ENCODE assay signal across 1 cellular context in the genomic region with DNA sequence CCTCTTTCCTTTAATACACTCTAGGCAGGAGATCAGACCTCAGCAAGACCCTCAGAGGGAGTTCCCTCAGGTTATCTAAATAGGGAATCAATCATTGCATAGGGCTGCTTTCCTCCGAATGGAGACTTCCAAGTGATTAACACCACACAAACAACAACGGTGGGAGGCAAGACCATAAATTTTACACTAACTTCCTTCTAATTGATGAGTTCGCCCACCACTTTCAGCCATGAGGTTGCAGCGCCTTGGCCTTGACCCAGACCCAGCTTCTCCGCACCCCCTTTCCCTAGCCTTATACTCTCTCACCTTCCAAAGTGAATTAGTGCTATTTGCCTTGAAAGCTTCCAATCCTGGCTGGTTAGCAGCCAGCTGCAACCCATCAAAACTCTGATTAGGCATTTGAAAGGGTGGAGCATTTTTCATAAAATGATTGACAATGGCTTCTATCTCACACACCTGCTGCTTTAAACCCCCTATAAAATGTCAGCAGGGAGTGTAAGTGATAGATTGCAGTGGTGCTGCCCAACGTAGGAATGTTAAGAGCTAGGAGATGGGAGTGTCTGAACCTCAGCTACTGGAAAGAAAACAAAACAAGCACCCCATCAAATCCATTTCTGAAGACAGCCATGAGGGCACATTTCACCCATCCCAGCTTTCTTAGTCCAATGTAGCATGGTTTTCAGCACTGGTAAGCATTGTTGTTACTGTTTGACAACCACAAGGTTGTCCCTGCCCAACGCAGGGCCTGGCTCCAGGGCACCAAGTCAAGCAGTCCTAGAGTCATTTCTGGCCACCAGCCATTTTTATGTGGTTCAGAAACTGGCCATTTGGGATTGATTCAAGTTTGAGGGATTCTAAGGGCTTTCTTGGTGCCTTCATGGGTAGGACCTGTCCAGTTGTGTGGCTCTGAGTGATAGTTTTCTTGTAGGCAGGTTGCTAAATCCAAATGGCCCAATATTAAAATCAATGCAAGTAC.
TF ChIP-seq lines count a peak whose summit lies in the region.

No MANE protein-coding gene starts in this region.

TF ChIP-seq in HEK293, 187 proteins besides CTCF, POLR2A, EP300 and RAD21 (continued from another document):
- TF ChIP-seq, protein P1, sequence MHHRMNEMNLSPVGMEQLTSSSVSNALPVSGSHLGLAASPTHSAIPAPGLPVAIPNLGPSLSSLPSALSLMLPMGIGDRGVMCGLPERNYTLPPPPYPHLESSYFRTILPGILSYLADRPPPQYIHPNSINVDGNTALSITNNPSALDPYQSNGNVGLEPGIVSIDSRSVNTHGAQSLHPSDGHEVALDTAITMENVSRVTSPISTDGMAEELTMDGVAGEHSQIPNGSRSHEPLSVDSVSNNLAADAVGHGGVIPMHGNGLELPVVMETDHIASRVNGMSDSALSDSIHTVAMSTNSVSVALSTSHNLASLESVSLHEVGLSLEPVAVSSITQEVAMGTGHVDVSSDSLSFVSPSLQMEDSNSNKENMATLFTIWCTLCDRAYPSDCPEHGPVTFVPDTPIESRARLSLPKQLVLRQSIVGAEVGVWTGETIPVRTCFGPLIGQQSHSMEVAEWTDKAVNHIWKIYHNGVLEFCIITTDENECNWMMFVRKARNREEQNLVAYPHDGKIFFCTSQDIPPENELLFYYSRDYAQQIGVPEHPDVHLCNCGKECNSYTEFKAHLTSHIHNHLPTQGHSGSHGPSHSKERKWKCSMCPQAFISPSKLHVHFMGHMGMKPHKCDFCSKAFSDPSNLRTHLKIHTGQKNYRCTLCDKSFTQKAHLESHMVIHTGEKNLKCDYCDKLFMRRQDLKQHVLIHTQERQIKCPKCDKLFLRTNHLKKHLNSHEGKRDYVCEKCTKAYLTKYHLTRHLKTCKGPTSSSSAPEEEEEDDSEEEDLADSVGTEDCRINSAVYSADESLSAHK (tag by site-specific recombination; IDR thresholded peaks at IDR 0.05), result no peak
- TF ChIP-seq MZF1 (tag by site-specific recombination; IDR thresholded peaks at IDR 0.05; ENCODE audit: borderline replicate concordance), result no peak
- TF ChIP-seq ZNF121 (tag by site-specific recombination; IDR thresholded peaks at IDR 0.05), result no peak
- peak; percentile 65 for TF ChIP-seq ZIC2 (tag by site-specific recombination; IDR thresholded peaks at IDR 0.05)
- no peak for TF ChIP-seq ZNF529 (tag by site-specific recombination; IDR thresholded peaks at IDR 0.05; ENCODE audit: insufficient replicate concordance)
- 0 out of 2 replicates have a peak, but pooled peaks have one; percentile 32 for TF ChIP-seq ZFHX2 (tag by site-specific recombination; conservative IDR thresholded peaks at IDR 0.05)
- no peak for TF ChIP-seq ZNF24 (tag by site-specific recombination; IDR thresholded peaks at IDR 0.05)
- TF ChIP-seq KLF1 (tag by site-specific recombination; IDR thresholded peaks at IDR 0.05), result peak; percentile 98
- TF ChIP-seq ZNF558 (tag by site-specific recombination; IDR thresholded peaks at IDR 0.05), result no peak
- peak; percentile 54; the same call in 1 of the 2 replicates for TF ChIP-seq KLF7 (tag by site-specific recombination; IDR thresholded peaks at IDR 0.05; ENCODE audit: borderline replicate concordance)
- TF ChIP-seq KLF16 (tag by site-specific recombination; IDR thresholded peaks at IDR 0.05), result no peak
- TF ChIP-seq, protein P2, sequence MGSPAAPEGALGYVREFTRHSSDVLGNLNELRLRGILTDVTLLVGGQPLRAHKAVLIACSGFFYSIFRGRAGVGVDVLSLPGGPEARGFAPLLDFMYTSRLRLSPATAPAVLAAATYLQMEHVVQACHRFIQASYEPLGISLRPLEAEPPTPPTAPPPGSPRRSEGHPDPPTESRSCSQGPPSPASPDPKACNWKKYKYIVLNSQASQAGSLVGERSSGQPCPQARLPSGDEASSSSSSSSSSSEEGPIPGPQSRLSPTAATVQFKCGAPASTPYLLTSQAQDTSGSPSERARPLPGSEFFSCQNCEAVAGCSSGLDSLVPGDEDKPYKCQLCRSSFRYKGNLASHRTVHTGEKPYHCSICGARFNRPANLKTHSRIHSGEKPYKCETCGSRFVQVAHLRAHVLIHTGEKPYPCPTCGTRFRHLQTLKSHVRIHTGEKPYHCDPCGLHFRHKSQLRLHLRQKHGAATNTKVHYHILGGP (tag by site-specific recombination; IDR thresholded peaks at IDR 0.05), result no peak
- TF ChIP-seq, protein P3, sequence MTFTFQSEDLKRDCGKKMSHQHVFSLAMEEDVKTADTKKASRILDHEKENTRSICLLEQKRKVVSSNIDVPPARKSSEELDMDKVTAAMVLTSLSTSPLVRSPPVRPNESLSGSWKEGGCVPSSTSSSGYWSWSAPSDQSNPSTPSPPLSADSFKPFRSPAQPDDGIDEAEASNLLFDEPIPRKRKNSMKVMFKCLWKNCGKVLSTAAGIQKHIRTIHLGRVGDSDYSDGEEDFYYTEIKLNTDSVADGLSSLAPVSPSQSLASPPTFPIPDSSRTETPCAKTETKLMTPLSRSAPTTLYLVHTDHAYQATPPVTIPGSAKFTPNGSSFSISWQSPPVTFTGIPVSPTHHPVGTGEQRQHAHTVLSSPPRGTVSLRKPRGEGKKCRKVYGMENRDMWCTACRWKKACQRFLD (tag by site-specific recombination; IDR thresholded peaks at IDR 0.05), result no peak
- TF ChIP-seq ZNF274 (IDR thresholded peaks at IDR 0.05; ENCODE audit: low read length), result no peak
- TF ChIP-seq ZNF274 (tag by site-specific recombination; IDR thresholded peaks at IDR 0.05; ENCODE audit: borderline replicate concordance), result no peak
- TF ChIP-seq ZNF624 (tag by site-specific recombination; IDR thresholded peaks at IDR 0.05), result no peak
- no peak for TF ChIP-seq ZNF830 (tag by site-specific recombination; IDR thresholded peaks at IDR 0.05; ENCODE audit: low read depth)
- TF ChIP-seq ZNF16 (tag by site-specific recombination; IDR thresholded peaks at IDR 0.05; ENCODE audit: low read depth), result no peak
- TF ChIP-seq, protein P4, sequence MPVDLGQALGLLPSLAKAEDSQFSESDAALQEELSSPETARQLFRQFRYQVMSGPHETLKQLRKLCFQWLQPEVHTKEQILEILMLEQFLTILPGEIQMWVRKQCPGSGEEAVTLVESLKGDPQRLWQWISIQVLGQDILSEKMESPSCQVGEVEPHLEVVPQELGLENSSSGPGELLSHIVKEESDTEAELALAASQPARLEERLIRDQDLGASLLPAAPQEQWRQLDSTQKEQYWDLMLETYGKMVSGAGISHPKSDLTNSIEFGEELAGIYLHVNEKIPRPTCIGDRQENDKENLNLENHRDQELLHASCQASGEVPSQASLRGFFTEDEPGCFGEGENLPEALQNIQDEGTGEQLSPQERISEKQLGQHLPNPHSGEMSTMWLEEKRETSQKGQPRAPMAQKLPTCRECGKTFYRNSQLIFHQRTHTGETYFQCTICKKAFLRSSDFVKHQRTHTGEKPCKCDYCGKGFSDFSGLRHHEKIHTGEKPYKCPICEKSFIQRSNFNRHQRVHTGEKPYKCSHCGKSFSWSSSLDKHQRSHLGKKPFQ (tag by site-specific recombination; IDR thresholded peaks at IDR 0.05), result no peak
- no peak for TF ChIP-seq REPIN1 (tag by site-specific recombination; IDR thresholded peaks at IDR 0.05; ENCODE audit: low read depth)
- no peak for TF ChIP-seq ZNF404 (tag by site-specific recombination; IDR thresholded peaks at IDR 0.05)
- TF ChIP-seq, protein P5, sequence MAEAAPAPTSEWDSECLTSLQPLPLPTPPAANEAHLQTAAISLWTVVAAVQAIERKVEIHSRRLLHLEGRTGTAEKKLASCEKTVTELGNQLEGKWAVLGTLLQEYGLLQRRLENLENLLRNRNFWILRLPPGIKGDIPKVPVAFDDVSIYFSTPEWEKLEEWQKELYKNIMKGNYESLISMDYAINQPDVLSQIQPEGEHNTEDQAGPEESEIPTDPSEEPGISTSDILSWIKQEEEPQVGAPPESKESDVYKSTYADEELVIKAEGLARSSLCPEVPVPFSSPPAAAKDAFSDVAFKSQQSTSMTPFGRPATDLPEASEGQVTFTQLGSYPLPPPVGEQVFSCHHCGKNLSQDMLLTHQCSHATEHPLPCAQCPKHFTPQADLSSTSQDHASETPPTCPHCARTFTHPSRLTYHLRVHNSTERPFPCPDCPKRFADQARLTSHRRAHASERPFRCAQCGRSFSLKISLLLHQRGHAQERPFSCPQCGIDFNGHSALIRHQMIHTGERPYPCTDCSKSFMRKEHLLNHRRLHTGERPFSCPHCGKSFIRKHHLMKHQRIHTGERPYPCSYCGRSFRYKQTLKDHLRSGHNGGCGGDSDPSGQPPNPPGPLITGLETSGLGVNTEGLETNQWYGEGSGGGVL (tag by site-specific recombination; IDR thresholded peaks at IDR 0.05), result no peak
- peak; percentile 28; the same call in 1 of the 2 replicates for TF ChIP-seq SP7 (tag by site-specific recombination; IDR thresholded peaks at IDR 0.05)
- TF ChIP-seq MEIS1 (CRISPR knock-in tag; IDR thresholded peaks at IDR 0.05; ENCODE audit: borderline replicate concordance), result no peak
- TF ChIP-seq ZNF561 (tag by site-specific recombination; IDR thresholded peaks at IDR 0.05; ENCODE audit: borderline replicate concordance), result 0 out of 2 replicates have a peak, but pooled peaks have one; percentile 31
- peak; percentile 67 for TF ChIP-seq WT1 (tag by site-specific recombination; IDR thresholded peaks at IDR 0.05)
TF ChIP-seq in HEK293: peak in this region for 11.
